In the genomic region with DNA sequence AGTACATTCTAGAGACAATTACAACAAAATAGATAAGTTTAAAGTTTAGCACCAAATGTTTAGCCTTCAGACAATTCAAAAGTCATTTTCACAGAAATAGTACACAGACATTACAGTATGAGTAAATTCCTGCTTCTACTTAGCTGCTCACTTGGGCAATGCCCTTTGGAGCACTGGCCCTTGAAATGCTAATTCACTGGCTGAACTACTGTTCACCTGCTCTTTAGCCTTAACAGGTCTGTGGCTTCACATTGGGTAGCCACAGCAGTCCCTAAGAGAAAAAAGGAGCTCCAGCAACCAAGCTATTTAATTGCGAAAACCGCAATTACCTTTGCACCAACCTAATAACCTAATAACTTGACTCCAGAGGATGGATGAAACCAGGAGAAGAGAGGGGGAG, we compare ENCODE assay signal across 15 cellular contexts.
A peak's percentile ranks its signal among the peaks of the same experiment; 100 is the strongest.
DNase-seq lines count a peak whose midpoint lies in the region; ATAC-seq and TF ChIP-seq lines count a peak whose summit lies in the region.
"Had no signal": no experiment of that assay in that cellular context is flagged by ENCODE, and none has a peak within 500 bp of the region (broad histone marks: within the 10 kb centered on the region; RNA-seq: fewer than 3 reads in every experiment).

No MANE protein-coding gene starts in this region.

- no peaks in the 10 kb centered on the region for H3K27me3 ChIP-seq in GM23338 (ENCODE audit: insufficient read depth)
- no peaks in the 10 kb centered on the region for H3K27me3 ChIP-seq in Loucy (ENCODE audit: insufficient read depth, low read length, poor library complexity, severe bottlenecking)
- H3K27me3 ChIP-seq: BE2C had no signal

- H3K36me3 ChIP-seq in GM23338 (ENCODE audit: insufficient read depth) (no peaks in the 10 kb centered on the region), Loucy (ENCODE audit: insufficient read depth, low read length) (peaks cover 4% of the 10 kb centered on the region; the same call in 1 of the 2 replicates)
- H3K36me3 ChIP-seq: BE2C had no signal

- ATAC-seq in GM23338: peak; percentile 56
- ATAC-seq in HG02885 (IDR thresholded peaks at IDR 0.05; ENCODE audit: poor library complexity, unreplicated experiment): no peak
- ATAC-seq: A549 had no signal

- H3K79me2 ChIP-seq in GM23338 (replicated peaks; ENCODE audit: insufficient read depth) (peaks cover 6% of the 10 kb centered on the region; the same call in 1 of the 2 replicates), Loucy (ENCODE audit: insufficient read depth, low read length) (peaks cover 84% of the 10 kb centered on the region)

- peak overlapping the region; percentile 7 for H3K9ac ChIP-seq in Loucy (ENCODE audit: low read depth, low read length, poor library complexity, severe bottlenecking)

- no peaks in the 10 kb centered on the region for H3K9me3 ChIP-seq in Loucy (ENCODE audit: insufficient read depth, low read depth, low read length)
- H3K9me3 ChIP-seq: A549, BE2C had no signal

- H3K4me2 ChIP-seq in GM23338 (no peak overlapping the region), Loucy (ENCODE audit: low read depth, low read length, poor library complexity, severe bottlenecking) (no peak overlapping the region)
- H3K4me2 ChIP-seq: A549 had no signal

- H3K4me1 ChIP-seq in GM23338 (ENCODE audit: insufficient read depth) (peaks cover 35% of the 10 kb centered on the region), Loucy (ENCODE audit: insufficient read depth, low read length, poor library complexity, severe bottlenecking) (peaks cover 52% of the 10 kb centered on the region)
- H3K4me1 ChIP-seq: A549, BE2C had no signal

- peaks cover 2% of the 10 kb centered on the region; the same call in 1 of the 3 replicates for H3K36me3 Mint-ChIP-seq in GM23338 (ENCODE audit: low read depth)
- H3K36me3 Mint-ChIP-seq: CD4-positive, alpha-beta memory T cell had no signal

- H3F3A ChIP-seq in GM23338 (replicated peaks; ENCODE audit: low read depth): no peaks in the 10 kb centered on the region
- peaks cover 14% of the 10 kb centered on the region for H3F3A ChIP-seq in Loucy (ENCODE audit: low read depth)

- no peak overlapping the region for H3K4me3 Mint-ChIP-seq in GM23338
- H3K4me3 Mint-ChIP-seq: CD4-positive, alpha-beta memory T cell; H9 had no signal

- no peak overlapping the region for H2AFZ ChIP-seq in GM23338
- H2AFZ ChIP-seq in Loucy (ENCODE audit: low read length): no peak overlapping the region

- H3K9me2 ChIP-seq in GM23338 (ENCODE audit: insufficient read depth): no peaks in the 10 kb centered on the region
- no peaks in the 10 kb centered on the region for H3K9me2 ChIP-seq in Loucy (replicated peaks; ENCODE audit: low read depth, low read length)

- peaks cover 35% of the 10 kb centered on the region for H3K4me1 Mint-ChIP-seq in GM23338

- no peaks in the 10 kb centered on the region for H3K9me3 Mint-ChIP-seq in GM23338
- H3K9me3 Mint-ChIP-seq: CD4-positive, alpha-beta memory T cell; H9 had no signal

- H3K27ac Mint-ChIP-seq in GM23338: no peak overlapping the region
- H3K27ac Mint-ChIP-seq: CD4-positive, alpha-beta memory T cell; H9 had no signal

- H3K4me3 ChIP-seq in GM23338 (no peak overlapping the region), Loucy (ENCODE audit: low read length, poor library complexity, severe bottlenecking) (no peak overlapping the region)
- H3K4me3 ChIP-seq: A549 had no signal

- TF ChIP-seq CTCF in GM23338 (conservative IDR thresholded peaks at IDR 0.05; ENCODE audit: low read depth in 2 of 2): no peak
- TF ChIP-seq CTCF in Loucy (conservative IDR thresholded peaks at IDR 0.05; ENCODE audit: low read length): no peak

- H4K20me1 ChIP-seq in GM23338 (replicated peaks; ENCODE audit: insufficient read depth) (0 out of 2 replicates have a peak, but pooled peaks cover 7% of the 10 kb centered on the region), Loucy (ENCODE audit: insufficient read depth, low read length, poor library complexity, severe bottlenecking) (peaks cover 20% of the 10 kb centered on the region)

- DNase-seq in GM23338 (ENCODE audit: low spot score): no peak
- DNase-seq in kidney tubule cell (ENCODE audit: low spot score): peak; percentile 57
- peak; percentile 62 for DNase-seq in renal cortical epithelial cell (ENCODE audit: low read depth)
- DNase-seq in medulla oblongata (ENCODE audit: extremely low spot score): no peak
- DNase-seq in NCI-H1694 (lab: John Stamatoyannopoulos, UW): no peak
- DNase-seq: BE2C; CD4-positive, alpha-beta memory T cell; DMS79 treated with DMSO at 0.1 percent for 48 hours; EL; GOT3; H9 had no signal

- H3K27ac ChIP-seq in GM23338 (ENCODE audit: low read depth): no peak overlapping the region
- H3K27ac ChIP-seq: A549, C4-2B had no signal

- H3K27me3 Mint-ChIP-seq in GM23338 (ENCODE audit: insufficient read depth, low read depth, poor library complexity): peaks cover 9% of the 10 kb centered on the region
- H3K27me3 Mint-ChIP-seq: CD4-positive, alpha-beta memory T cell had no signal

TF ChIP-seq in GM23338, 12 proteins besides CTCF, POLR2A, EP300 and RAD21 (continues in another document):
- TF ChIP-seq, protein P1, sequence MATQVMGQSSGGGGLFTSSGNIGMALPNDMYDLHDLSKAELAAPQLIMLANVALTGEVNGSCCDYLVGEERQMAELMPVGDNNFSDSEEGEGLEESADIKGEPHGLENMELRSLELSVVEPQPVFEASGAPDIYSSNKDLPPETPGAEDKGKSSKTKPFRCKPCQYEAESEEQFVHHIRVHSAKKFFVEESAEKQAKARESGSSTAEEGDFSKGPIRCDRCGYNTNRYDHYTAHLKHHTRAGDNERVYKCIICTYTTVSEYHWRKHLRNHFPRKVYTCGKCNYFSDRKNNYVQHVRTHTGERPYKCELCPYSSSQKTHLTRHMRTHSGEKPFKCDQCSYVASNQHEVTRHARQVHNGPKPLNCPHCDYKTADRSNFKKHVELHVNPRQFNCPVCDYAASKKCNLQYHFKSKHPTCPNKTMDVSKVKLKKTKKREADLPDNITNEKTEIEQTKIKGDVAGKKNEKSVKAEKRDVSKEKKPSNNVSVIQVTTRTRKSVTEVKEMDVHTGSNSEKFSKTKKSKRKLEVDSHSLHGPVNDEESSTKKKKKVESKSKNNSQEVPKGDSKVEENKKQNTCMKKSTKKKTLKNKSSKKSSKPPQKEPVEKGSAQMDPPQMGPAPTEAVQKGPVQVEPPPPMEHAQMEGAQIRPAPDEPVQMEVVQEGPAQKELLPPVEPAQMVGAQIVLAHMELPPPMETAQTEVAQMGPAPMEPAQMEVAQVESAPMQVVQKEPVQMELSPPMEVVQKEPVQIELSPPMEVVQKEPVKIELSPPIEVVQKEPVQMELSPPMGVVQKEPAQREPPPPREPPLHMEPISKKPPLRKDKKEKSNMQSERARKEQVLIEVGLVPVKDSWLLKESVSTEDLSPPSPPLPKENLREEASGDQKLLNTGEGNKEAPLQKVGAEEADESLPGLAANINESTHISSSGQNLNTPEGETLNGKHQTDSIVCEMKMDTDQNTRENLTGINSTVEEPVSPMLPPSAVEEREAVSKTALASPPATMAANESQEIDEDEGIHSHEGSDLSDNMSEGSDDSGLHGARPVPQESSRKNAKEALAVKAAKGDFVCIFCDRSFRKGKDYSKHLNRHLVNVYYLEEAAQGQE (IDR thresholded peaks at IDR 0.05; ENCODE audit: unreplicated experiment): no peak
- no peak for TF ChIP-seq STAT1 (IDR thresholded peaks at IDR 0.05; ENCODE audit: unreplicated experiment)
- TF ChIP-seq ZNF331 (CRISPR knock-in tag; IDR thresholded peaks at IDR 0.05; ENCODE audit: low read depth): no peak
- no peak for TF ChIP-seq EZH2phosphoT487 (IDR thresholded peaks at IDR 0.05; ENCODE audit: unreplicated experiment)
- no peak for TF ChIP-seq POLR2AphosphoS5 (IDR thresholded peaks at IDR 0.05; ENCODE audit: low read depth)
- no peak for TF ChIP-seq ZNF114 (CRISPR knock-in tag; IDR thresholded peaks at IDR 0.05)
- TF ChIP-seq JUNB (IDR thresholded peaks at IDR 0.05; ENCODE audit: unreplicated experiment): no peak
- TF ChIP-seq CREB1 (CRISPR knock-in tag; IDR thresholded peaks at IDR 0.05; ENCODE audit: low read depth): no peak
- TF ChIP-seq, protein P2, sequence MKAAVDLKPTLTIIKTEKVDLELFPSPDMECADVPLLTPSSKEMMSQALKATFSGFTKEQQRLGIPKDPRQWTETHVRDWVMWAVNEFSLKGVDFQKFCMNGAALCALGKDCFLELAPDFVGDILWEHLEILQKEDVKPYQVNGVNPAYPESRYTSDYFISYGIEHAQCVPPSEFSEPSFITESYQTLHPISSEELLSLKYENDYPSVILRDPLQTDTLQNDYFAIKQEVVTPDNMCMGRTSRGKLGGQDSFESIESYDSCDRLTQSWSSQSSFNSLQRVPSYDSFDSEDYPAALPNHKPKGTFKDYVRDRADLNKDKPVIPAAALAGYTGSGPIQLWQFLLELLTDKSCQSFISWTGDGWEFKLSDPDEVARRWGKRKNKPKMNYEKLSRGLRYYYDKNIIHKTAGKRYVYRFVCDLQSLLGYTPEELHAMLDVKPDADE (IDR thresholded peaks at IDR 0.05): no peak
- no peak for TF ChIP-seq NANOG (IDR thresholded peaks at IDR 0.05; ENCODE audit: borderline replicate concordance)

Comparison
In these comparisons a context has a peak if more than half of its experiments do, and no peak if none do; other contexts are left out.
1. DNase-seq: peak in kidney tubule cell (single experiment) and renal cortical epithelial cell (single experiment); none in GM23338 (single experiment), medulla oblongata (single experiment) and NCI-H1694 (single experiment).